In the genomic region with DNA sequence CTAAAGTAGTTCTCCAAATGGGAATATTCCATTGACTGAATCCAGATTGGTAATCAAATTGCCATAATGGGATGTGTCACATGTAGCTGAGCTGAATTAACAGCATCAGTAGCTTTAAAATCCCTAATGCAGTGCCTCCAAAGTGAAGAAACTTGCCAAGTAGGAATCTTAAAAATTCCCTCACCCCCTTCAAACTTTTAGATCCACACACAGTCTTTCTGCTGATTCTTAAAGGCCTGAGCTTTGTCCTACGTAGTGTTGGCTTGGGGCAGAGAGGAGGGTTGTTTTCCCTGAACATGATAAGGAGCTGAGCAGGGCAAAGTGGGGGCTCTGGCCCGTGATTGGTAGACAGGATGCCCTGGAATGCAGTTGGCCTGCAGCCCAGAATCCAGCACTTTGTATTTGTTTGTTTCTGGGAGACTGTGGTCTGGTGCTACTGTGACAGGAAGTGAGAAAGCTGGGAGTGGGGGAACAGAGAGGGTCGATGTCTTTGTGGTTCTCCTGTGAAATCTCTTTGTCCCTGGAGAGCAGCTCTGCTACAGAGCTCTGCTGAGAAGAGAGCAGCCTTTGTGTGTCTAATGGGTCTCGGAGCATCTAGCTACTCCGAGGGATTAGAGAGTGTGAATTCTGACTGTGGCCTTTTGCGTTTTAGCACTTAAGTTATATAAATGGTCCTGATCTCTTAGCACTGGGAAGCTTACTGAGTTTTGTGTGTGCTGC, we compare ENCODE assay signal across 1 cellular context.
TF ChIP-seq lines count a peak whose summit lies in the region.

No MANE protein-coding gene starts in this region.

TF ChIP-seq in HepG2, 621 proteins besides CTCF, POLR2A, EP300 and RAD21 (continued from another document and continues in another):
- TF ChIP-seq ARID2 (CRISPR knock-in tag; IDR thresholded peaks at IDR 0.05; ENCODE audit: borderline replicate concordance), result no peak
- no peak for TF ChIP-seq NKX3-1 (CRISPR knock-in tag; IDR thresholded peaks at IDR 0.05)
- no peak for TF ChIP-seq ZNF777 (CRISPR knock-in tag; IDR thresholded peaks at IDR 0.05)
- TF ChIP-seq ZBTB1 (CRISPR knock-in tag; IDR thresholded peaks at IDR 0.05; ENCODE audit: borderline replicate concordance), result no peak
- TF ChIP-seq ZNF225 (CRISPR knock-in tag; IDR thresholded peaks at IDR 0.05), result no peak
- 0 out of 2 replicates have a peak, but pooled peaks have one; percentile 27 for TF ChIP-seq SIN3A (IDR thresholded peaks at IDR 0.05; ENCODE audit: borderline replicate concordance, low read depth, low read length)
- no peak for TF ChIP-seq CHD2 (IDR thresholded peaks at IDR 0.05; ENCODE audit: low read depth, low read length)
- TF ChIP-seq MAFF (IDR thresholded peaks at IDR 0.05; ENCODE audit: low read depth, low read length), result peak; percentile 54
- peak; percentile 99 for TF ChIP-seq ASH2L (IDR thresholded peaks at IDR 0.05; ENCODE audit: insufficient read length, low read depth, low read length)
- TF ChIP-seq ZNF724P (CRISPR knock-in tag; IDR thresholded peaks at IDR 0.05; ENCODE audit: borderline replicate concordance), result no peak
- TF ChIP-seq HOXA5 (CRISPR knock-in tag; IDR thresholded peaks at IDR 0.05), result no peak; the same call in 1 of the 2 replicates
- TF ChIP-seq, protein P1, sequence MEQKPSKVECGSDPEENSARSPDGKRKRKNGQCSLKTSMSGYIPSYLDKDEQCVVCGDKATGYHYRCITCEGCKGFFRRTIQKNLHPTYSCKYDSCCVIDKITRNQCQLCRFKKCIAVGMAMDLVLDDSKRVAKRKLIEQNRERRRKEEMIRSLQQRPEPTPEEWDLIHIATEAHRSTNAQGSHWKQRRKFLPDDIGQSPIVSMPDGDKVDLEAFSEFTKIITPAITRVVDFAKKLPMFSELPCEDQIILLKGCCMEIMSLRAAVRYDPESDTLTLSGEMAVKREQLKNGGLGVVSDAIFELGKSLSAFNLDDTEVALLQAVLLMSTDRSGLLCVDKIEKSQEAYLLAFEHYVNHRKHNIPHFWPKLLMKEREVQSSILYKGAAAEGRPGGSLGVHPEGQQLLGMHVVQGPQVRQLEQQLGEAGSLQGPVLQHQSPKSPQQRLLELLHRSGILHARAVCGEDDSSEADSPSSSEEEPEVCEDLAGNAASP (CRISPR knock-in tag; IDR thresholded peaks at IDR 0.05; ENCODE audit: borderline replicate concordance), result peak; percentile 57
- TF ChIP-seq RBAK (CRISPR knock-in tag; IDR thresholded peaks at IDR 0.05), result no peak
- TF ChIP-seq HOXA7 (CRISPR knock-in tag; IDR thresholded peaks at IDR 0.05), result no peak
- TF ChIP-seq, protein P2, sequence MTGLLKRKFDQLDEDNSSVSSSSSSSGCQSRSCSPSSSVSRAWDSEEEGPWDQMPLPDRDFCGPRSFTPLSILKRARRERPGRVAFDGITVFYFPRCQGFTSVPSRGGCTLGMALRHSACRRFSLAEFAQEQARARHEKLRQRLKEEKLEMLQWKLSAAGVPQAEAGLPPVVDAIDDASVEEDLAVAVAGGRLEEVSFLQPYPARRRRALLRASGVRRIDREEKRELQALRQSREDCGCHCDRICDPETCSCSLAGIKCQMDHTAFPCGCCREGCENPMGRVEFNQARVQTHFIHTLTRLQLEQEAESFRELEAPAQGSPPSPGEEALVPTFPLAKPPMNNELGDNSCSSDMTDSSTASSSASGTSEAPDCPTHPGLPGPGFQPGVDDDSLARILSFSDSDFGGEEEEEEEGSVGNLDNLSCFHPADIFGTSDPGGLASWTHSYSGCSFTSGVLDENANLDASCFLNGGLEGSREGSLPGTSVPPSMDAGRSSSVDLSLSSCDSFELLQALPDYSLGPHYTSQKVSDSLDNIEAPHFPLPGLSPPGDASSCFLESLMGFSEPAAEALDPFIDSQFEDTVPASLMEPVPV (CRISPR knock-in tag; IDR thresholded peaks at IDR 0.05), result no peak
- no peak; the same call in 1 of the 2 replicates for TF ChIP-seq KDM1A (CRISPR knock-in tag; IDR thresholded peaks at IDR 0.05)
- peak; percentile 54; the same call in 1 of the 2 replicates for TF ChIP-seq ZNF792 (CRISPR knock-in tag; IDR thresholded peaks at IDR 0.05)
- no peak for TF ChIP-seq ATF7 (IDR thresholded peaks at IDR 0.05)
- no peak; the same call in 1 of the 2 replicates for TF ChIP-seq ATF7 (CRISPR knock-in tag; IDR thresholded peaks at IDR 0.05)
- TF ChIP-seq, protein P3, sequence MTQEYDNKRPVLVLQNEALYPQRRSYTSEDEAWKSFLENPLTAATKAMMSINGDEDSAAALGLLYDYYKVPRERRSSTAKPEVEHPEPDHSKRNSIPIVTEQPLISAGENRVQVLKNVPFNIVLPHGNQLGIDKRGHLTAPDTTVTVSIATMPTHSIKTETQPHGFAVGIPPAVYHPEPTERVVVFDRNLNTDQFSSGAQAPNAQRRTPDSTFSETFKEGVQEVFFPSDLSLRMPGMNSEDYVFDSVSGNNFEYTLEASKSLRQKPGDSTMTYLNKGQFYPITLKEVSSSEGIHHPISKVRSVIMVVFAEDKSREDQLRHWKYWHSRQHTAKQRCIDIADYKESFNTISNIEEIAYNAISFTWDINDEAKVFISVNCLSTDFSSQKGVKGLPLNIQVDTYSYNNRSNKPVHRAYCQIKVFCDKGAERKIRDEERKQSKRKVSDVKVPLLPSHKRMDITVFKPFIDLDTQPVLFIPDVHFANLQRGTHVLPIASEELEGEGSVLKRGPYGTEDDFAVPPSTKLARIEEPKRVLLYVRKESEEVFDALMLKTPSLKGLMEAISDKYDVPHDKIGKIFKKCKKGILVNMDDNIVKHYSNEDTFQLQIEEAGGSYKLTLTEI (CRISPR knock-in tag; conservative IDR thresholded peaks at IDR 0.05), result no peak
- TF ChIP-seq, protein P4, sequence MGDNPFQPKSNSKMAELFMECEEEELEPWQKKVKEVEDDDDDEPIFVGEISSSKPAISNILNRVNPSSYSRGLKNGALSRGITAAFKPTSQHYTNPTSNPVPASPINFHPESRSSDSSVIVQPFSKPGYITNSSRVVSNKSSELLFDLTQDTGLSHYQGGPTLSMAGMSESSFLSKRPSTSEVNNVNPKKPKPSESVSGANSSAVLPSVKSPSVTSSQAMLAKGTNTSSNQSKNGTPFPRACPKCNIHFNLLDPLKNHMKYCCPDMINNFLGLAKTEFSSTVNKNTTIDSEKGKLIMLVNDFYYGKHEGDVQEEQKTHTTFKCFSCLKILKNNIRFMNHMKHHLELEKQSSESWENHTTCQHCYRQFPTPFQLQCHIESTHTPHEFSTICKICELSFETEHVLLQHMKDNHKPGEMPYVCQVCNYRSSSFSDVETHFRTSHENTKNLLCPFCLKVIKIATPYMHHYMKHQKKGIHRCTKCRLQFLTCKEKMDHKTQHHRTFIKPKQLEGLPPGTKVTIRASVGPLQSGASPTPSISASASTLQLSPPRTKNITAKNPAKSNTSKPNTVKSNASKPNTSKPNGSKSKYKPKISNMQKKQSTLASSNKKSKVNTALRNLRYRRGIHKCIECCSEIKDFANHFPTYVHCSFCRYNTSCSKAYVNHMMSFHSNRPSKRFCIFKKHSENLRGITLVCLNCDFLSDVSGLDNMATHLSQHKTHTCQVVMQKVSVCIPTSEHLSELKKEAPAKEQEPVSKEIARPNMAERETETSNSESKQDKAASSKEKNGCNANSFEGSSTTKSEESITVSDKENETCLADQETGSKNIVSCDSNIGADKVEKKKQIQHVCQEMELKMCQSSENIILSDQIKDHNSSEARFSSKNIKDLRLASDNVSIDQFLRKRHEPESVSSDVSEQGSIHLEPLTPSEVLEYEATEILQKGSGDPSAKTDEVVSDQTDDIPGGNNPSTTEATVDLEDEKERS (CRISPR knock-in tag; IDR thresholded peaks at IDR 0.05), result no peak; the same call in 1 of the 2 replicates
- no peak for TF ChIP-seq ZNF24 (IDR thresholded peaks at IDR 0.05)
- no peak for TF ChIP-seq ZFP62 (CRISPR knock-in tag; IDR thresholded peaks at IDR 0.05)
- TF ChIP-seq DNMT1 (CRISPR knock-in tag; IDR thresholded peaks at IDR 0.05), result no peak
- TF ChIP-seq ARNTL (CRISPR knock-in tag; IDR thresholded peaks at IDR 0.05), result peak; percentile 76
- no peak for TF ChIP-seq ZSCAN29 (CRISPR knock-in tag; conservative IDR thresholded peaks at IDR 0.05)
- TF ChIP-seq, protein P5, sequence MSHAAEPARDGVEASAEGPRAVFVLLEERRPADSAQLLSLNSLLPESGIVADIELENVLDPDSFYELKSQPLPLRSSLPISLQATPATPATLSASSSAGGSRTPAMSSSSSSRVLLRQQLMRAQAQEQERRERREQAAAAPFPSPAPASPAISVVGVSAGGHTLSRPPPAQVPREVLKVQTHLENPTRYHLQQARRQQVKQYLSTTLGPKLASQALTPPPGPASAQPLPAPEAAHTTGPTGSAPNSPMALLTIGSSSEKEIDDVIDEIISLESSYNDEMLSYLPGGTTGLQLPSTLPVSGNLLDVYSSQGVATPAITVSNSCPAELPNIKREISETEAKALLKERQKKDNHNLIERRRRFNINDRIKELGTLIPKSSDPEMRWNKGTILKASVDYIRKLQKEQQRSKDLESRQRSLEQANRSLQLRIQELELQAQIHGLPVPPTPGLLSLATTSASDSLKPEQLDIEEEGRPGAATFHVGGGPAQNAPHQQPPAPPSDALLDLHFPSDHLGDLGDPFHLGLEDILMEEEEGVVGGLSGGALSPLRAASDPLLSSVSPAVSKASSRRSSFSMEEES (CRISPR knock-in tag; IDR thresholded peaks at IDR 0.05), result peak; percentile 47
- TF ChIP-seq, protein P6, sequence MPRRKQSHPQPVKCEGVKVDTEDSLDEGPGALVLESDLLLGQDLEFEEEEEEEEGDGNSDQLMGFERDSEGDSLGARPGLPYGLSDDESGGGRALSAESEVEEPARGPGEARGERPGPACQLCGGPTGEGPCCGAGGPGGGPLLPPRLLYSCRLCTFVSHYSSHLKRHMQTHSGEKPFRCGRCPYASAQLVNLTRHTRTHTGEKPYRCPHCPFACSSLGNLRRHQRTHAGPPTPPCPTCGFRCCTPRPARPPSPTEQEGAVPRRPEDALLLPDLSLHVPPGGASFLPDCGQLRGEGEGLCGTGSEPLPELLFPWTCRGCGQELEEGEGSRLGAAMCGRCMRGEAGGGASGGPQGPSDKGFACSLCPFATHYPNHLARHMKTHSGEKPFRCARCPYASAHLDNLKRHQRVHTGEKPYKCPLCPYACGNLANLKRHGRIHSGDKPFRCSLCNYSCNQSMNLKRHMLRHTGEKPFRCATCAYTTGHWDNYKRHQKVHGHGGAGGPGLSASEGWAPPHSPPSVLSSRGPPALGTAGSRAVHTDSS (CRISPR knock-in tag; conservative IDR thresholded peaks at IDR 0.05), result no peak
- TF ChIP-seq ZNF614 (CRISPR knock-in tag; IDR thresholded peaks at IDR 0.05; ENCODE audit: borderline replicate concordance), result peak; percentile 72; the same call in 1 of the 2 replicates
- TF ChIP-seq, protein P7, sequence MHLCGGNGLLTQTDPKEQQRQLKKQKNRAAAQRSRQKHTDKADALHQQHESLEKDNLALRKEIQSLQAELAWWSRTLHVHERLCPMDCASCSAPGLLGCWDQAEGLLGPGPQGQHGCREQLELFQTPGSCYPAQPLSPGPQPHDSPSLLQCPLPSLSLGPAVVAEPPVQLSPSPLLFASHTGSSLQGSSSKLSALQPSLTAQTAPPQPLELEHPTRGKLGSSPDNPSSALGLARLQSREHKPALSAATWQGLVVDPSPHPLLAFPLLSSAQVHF (CRISPR knock-in tag; IDR thresholded peaks at IDR 0.05), result no peak
- TF ChIP-seq, protein P8, sequence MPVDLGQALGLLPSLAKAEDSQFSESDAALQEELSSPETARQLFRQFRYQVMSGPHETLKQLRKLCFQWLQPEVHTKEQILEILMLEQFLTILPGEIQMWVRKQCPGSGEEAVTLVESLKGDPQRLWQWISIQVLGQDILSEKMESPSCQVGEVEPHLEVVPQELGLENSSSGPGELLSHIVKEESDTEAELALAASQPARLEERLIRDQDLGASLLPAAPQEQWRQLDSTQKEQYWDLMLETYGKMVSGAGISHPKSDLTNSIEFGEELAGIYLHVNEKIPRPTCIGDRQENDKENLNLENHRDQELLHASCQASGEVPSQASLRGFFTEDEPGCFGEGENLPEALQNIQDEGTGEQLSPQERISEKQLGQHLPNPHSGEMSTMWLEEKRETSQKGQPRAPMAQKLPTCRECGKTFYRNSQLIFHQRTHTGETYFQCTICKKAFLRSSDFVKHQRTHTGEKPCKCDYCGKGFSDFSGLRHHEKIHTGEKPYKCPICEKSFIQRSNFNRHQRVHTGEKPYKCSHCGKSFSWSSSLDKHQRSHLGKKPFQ (CRISPR knock-in tag; IDR thresholded peaks at IDR 0.05; ENCODE audit: insufficient replicate concordance), result peak; percentile 91
- TF ChIP-seq, protein P9, sequence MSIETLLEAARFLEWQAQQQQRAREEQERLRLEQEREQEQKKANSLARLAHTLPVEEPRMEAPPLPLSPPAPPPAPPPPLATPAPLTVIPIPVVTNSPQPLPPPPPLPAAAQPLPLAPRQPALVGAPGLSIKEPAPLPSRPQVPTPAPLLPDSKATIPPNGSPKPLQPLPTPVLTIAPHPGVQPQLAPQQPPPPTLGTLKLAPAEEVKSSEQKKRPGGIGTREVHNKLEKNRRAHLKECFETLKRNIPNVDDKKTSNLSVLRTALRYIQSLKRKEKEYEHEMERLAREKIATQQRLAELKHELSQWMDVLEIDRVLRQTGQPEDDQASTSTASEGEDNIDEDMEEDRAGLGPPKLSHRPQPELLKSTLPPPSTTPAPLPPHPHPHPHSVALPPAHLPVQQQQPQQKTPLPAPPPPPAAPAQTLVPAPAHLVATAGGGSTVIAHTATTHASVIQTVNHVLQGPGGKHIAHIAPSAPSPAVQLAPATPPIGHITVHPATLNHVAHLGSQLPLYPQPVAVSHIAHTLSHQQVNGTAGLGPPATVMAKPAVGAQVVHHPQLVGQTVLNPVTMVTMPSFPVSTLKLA (IDR thresholded peaks at IDR 0.05), result peak; percentile 31; the same call in 1 of the 2 replicates
- no peak for TF ChIP-seq ZNF616 (CRISPR knock-in tag; IDR thresholded peaks at IDR 0.05; ENCODE audit: low read depth)
- no peak for TF ChIP-seq SALL2 (CRISPR knock-in tag; IDR thresholded peaks at IDR 0.05)
- TF ChIP-seq CBX1 (IDR thresholded peaks at IDR 0.05; ENCODE audit: low read depth), result no peak
- TF ChIP-seq GATAD2A (CRISPR knock-in tag; IDR thresholded peaks at IDR 0.05), result peak; percentile 94
- peak; percentile 36; the same call in 1 of the 2 replicates for TF ChIP-seq ZNF652 (CRISPR knock-in tag; IDR thresholded peaks at IDR 0.05; ENCODE audit: borderline replicate concordance, low read depth)
- TF ChIP-seq ZNF530 (CRISPR knock-in tag; IDR thresholded peaks at IDR 0.05; ENCODE audit: low read depth), result no peak
- no peak for TF ChIP-seq DR1 (CRISPR knock-in tag; IDR thresholded peaks at IDR 0.05)
- no peak for TF ChIP-seq ZNF253 (CRISPR knock-in tag; IDR thresholded peaks at IDR 0.05; ENCODE audit: borderline replicate concordance)
- no peak for TF ChIP-seq ZNF713 (CRISPR knock-in tag; IDR thresholded peaks at IDR 0.05)
- TF ChIP-seq, protein P10, sequence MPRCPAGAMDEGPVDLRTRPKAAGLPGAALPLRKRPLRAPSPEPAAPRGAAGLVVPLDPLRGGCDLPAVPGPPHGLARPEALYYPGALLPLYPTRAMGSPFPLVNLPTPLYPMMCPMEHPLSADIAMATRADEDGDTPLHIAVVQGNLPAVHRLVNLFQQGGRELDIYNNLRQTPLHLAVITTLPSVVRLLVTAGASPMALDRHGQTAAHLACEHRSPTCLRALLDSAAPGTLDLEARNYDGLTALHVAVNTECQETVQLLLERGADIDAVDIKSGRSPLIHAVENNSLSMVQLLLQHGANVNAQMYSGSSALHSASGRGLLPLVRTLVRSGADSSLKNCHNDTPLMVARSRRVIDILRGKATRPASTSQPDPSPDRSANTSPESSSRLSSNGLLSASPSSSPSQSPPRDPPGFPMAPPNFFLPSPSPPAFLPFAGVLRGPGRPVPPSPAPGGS (CRISPR knock-in tag; IDR thresholded peaks at IDR 0.05), result no peak
- TF ChIP-seq SP5 (CRISPR knock-in tag; IDR thresholded peaks at IDR 0.05; ENCODE audit: borderline replicate concordance, low read depth), result peak; percentile 76
